Comparison of ENCODE assay signal across 2 cellular contexts in genomic region chr14:20626274-20626673, GRCh38.
TF ChIP-seq lines count a peak whose summit lies in the region.

No MANE protein-coding gene starts in this region.

TF ChIP-seq in SK-N-SH, 30 proteins besides CTCF, POLR2A, EP300 and RAD21 (continued from another document):
- TF ChIP-seq RCOR1 (IDR thresholded peaks at IDR 0.05; ENCODE audit: low read length) (no peak), MEF2A (IDR thresholded peaks at IDR 0.05; ENCODE audit: borderline replicate concordance, low read depth) (no peak), ELF1 (IDR thresholded peaks at IDR 0.05) (no peak), SMC3 (IDR thresholded peaks at IDR 0.05; ENCODE audit: low read depth, low read length) (no peak), IRF3 (IDR thresholded peaks at IDR 0.05; ENCODE audit: low read depth, low read length) (no peak), TEAD4 (IDR thresholded peaks at IDR 0.05; ENCODE audit: borderline replicate concordance, insufficient read depth) (no peak), YY1 (IDR thresholded peaks at IDR 0.05; ENCODE audit: low read depth) (no peak), NRF1 (IDR thresholded peaks at IDR 0.05; ENCODE audit: low read depth, low read length) (no peak), FOXM1 (IDR thresholded peaks at IDR 0.05; ENCODE audit: low read depth) (no peak), GABPA (IDR thresholded peaks at IDR 0.05; ENCODE audit: low read depth) (no peak), TCF12 (IDR thresholded peaks at IDR 0.05) (no peak), POLR2AphosphoS5 (IDR thresholded peaks at IDR 0.05; ENCODE audit: low read depth, low read length) (no peak), EZH2phosphoT487 (IDR thresholded peaks at IDR 0.05; ENCODE audit: borderline replicate concordance, low read depth) (no peak), REST (IDR thresholded peaks at IDR 0.05; ENCODE audit: low read depth, low read length) (no peak), USF1 (IDR thresholded peaks at IDR 0.05; ENCODE audit: borderline replicate concordance, low read depth) (no peak)

TF ChIP-seq in SK-N-SH treated with all-trans-retinoic acid at 6 μM for 48 hours, 23 proteins besides CTCF, POLR2A, EP300 and RAD21 (continued from another document):
- TF ChIP-seq PATZ1 (CRISPR knock-in tag; IDR thresholded peaks at IDR 0.05; ENCODE audit: borderline replicate concordance) (no peak), ESRRG (CRISPR knock-in tag; IDR thresholded peaks at IDR 0.05) (no peak), ZNF565 (CRISPR knock-in tag; conservative IDR thresholded peaks at IDR 0.05; ENCODE audit: low read depth) (no peak), BACH2 (CRISPR knock-in tag; IDR thresholded peaks at IDR 0.05; ENCODE audit: borderline replicate concordance) (no peak), CREB5 (CRISPR knock-in tag; IDR thresholded peaks at IDR 0.05; ENCODE audit: low read depth) (no peak)
